ENCODE assay signal across 8 cellular contexts in the genomic region with DNA sequence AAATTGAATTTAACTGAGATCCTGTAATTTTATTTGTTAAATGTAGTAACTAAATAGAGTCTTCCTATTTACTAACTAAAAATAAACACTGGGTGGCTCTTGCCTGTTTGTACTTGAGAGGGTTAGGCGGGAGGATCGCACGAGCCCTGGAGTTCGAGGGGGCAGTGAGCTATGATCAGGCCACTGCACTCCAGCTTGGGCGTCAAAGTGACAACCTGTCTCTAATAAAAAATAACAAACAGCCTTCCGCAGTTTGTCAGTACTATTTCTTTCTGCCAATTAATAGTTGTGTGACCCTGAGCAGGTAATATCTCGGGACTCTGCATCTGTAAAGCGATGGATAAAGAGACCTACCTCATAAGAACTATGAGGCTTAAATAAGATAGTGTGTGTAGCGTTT. TPM values are rescaled to one million over a fixed set of nuclear protein-coding genes. Genes with fewer than 3 reads are reported as not detected.
DNase-seq lines count a peak whose midpoint lies in the region; ATAC-seq, FAIRE-seq and TF ChIP-seq lines count a peak whose summit lies in the region.

No MANE protein-coding gene starts in this region.

- no peaks in the 10 kb centered on the region for H3K9me1 ChIP-seq in K562 (ENCODE audit: control insufficient read depth, insufficient read depth, low read length)

- CTCF ChIA-PET in A673 (lab: Charles Lee) = no interaction called here
- CTCF ChIA-PET in K562 (lab: Yijun Ruan, JAX; ENCODE audit: low intra/inter-chr PET ratio) = no interaction called here

- POLR2A ChIA-PET in A673 (lab: Charles Lee; ENCODE audit: low non-redundant PET) (no interaction called here), K562 (lab: Yijun Ruan, JAX) (interaction anchor here (0.7 to 2.0 kb wide), 3 partner anchors 42 to 608 kb away, joined by 3 to 7 read pairs (median 3); partner anchors contain the start of gene ARF4)

- H3K36me3 Mint-ChIP-seq in HFFc6 (ENCODE audit: low read depth) = peaks cover 37% of the 10 kb centered on the region

- H3K27ac ChIP-seq in A673 (ENCODE audit: low read depth, low read length, poor library complexity, severe bottlenecking) (peak overlapping the region; percentile 91), K562 (ENCODE audit: extremely low read depth, low read depth, low read length) (peak overlapping the region; percentile 99), lower lobe of right lung (peak overlapping the region; percentile 90), upper lobe of left lung (peak overlapping the region; percentile 86 to 95 (median 90))

- TF ChIP-seq CTCF in A673 (conservative IDR thresholded peaks at IDR 0.05; ENCODE audit: low read depth, low read length) = no peak
- no peak for TF ChIP-seq CTCF in HFFc6 (IDR thresholded peaks at IDR 0.05)
- TF ChIP-seq CTCF in K562 (IDR thresholded peaks at IDR 0.05 in 2 of 3, conservative IDR thresholded peaks at IDR 0.05 in 1 of 3; ENCODE audit: insufficient read depth in 2 of 3, low read depth in 1 of 3, low read length in 3 of 3) = no peak
- TF ChIP-seq CTCF in lower lobe of right lung (IDR thresholded peaks at IDR 0.05) = no peak
- no peak for TF ChIP-seq CTCF in upper lobe of left lung (IDR thresholded peaks at IDR 0.05)

- ATAC-seq in K562 (no peak), lower lobe of right lung (peak in 1 of 2 donors; percentile 14), upper lobe of left lung (ENCODE audit: low FRiP score in 2 of 2) (no peak)

- peak overlapping the region in 1 of 2 experiments; percentile 91; a peak in 1 of 4 replicates for H3K9ac ChIP-seq in K562 (ENCODE audit: insufficient read depth in 1 of 2, low read depth in 2 of 2, low read length in 2 of 2)

- H3K36me3 ChIP-seq in A673 (ENCODE audit: insufficient read depth, low read length, poor library complexity, severe bottlenecking) = no peaks in the 10 kb centered on the region
- peaks cover 11% of the 10 kb centered on the region for H3K36me3 ChIP-seq in K562 (ENCODE audit: control insufficient read depth, insufficient read depth, low read length)
- peaks cover 15% of the 10 kb centered on the region for H3K36me3 ChIP-seq in lower lobe of right lung
- peaks cover 0 to 12% (median 6%) of the 10 kb centered on the region in 4 donors for H3K36me3 ChIP-seq in upper lobe of left lung

- TF ChIP-seq POLR2A in K562 (conservative IDR thresholded peaks at IDR 0.05) = no peak
- no peak for TF ChIP-seq POLR2A in upper lobe of left lung (IDR thresholded peaks at IDR 0.05)

- peak overlapping the region; percentile 94 for H3K4me3 Mint-ChIP-seq in HFFc6

- peak overlapping the region; percentile 94 for H3K4me2 ChIP-seq in K562 (ENCODE audit: insufficient read depth, low read length)

- H3K27me3 ChIP-seq in A673 (replicated peaks; ENCODE audit: insufficient read depth, low read depth, low read length, poor library complexity) (no peaks in the 10 kb centered on the region), K562 (ENCODE audit: control insufficient read depth in 2 of 2, insufficient read depth in 2 of 2, low read length in 2 of 2) (no peaks in the 10 kb centered on the region), lower lobe of right lung (ENCODE audit: low read depth) (no peaks in the 10 kb centered on the region), upper lobe of left lung (no peaks in the 10 kb centered on the region)

- peaks cover 36% of the 10 kb centered on the region for H3K4me1 Mint-ChIP-seq in HFFc6 (ENCODE audit: low read depth)

- peak overlapping the region; percentile 98 for H3K27ac Mint-ChIP-seq in HFFc6

- intact Hi-C loops in A673 (cut with micrococcal nuclease; ENCODE audit: unreplicated experiment) = no loop called here
- intact Hi-C loops in K562 (cut with micrococcal nuclease) = no loop called here
- intact Hi-C loops in lower lobe of right lung (cut with DNase I) = no loop called here

- H3K4me3 ChIP-seq in A673 (ENCODE audit: low read depth, low read length, poor library complexity, severe bottlenecking) (peak overlapping the region; percentile 78), K562 (no peak overlapping the region), lower lobe of right lung (peak overlapping the region; percentile 90), upper lobe of left lung (peak overlapping the region; percentile 54 to 92 (median 72))

- TSS peak; percentile 98 for BruUV-seq in A673 (replicated peaks; lab: Mats Ljungman, UMichigan)
- BruUV-seq in K562 (replicated peaks; lab: Mats Ljungman, UMichigan) = TSS peak; percentile 92

- peaks cover 39% of the 10 kb centered on the region for H3K79me2 ChIP-seq in K562 (ENCODE audit: control insufficient read depth, insufficient read depth, low read length)

- no peaks in the 10 kb centered on the region for H3K9me3 Mint-ChIP-seq in HFFc6

- TF ChIP-seq EP300 in K562 (IDR thresholded peaks at IDR 0.05; ENCODE audit: low read length) = no peak
- TF ChIP-seq EP300 in upper lobe of left lung (IDR thresholded peaks at IDR 0.05) = no peak

- H4K20me1 ChIP-seq in K562 (replicated peaks; ENCODE audit: control insufficient read depth, insufficient read depth, low read length) = 0 out of 2 replicates have a peak, but pooled peaks cover 6% of the 10 kb centered on the region

- in situ Hi-C loops in K562 (cut with MboI) = no loop called here

- no peaks in the 10 kb centered on the region for H3K9me3 ChIP-seq in A673 (ENCODE audit: low read depth, low read length, poor library complexity, severe bottlenecking)
- peaks cover 6% of the 10 kb centered on the region for H3K9me3 ChIP-seq in K562 (replicated peaks; ENCODE audit: control insufficient read depth, insufficient read depth, low read depth, low read length)
- H3K9me3 ChIP-seq in lower lobe of right lung = no peaks in the 10 kb centered on the region
- H3K9me3 ChIP-seq in upper lobe of left lung = no peaks in the 10 kb centered on the region

- DNase-seq in A673 (ENCODE audit: low spot score) = no peak
- no peak for DNase-seq in HFFc6
- no peak for DNase-seq in K562 (ENCODE audit: extremely low read depth in 1 of 4, low spot score in 3 of 4)
- DNase-seq in lower lobe of right lung = no peak
- no peak for DNase-seq in upper lobe of left lung
- DNase-seq in T1000 (lab: John Stamatoyannopoulos, UW) = no peak
- DNase-seq in HT-29 (ENCODE audit: low spot score) = no peak
- no peak for DNase-seq in H4 (ENCODE audit: low spot score)

- FAIRE-seq in K562 (lab: Jason Lieb, UNC) = no peak

- TF ChIP-seq RAD21 in K562 (CRISPR knock-in tag; conservative IDR thresholded peaks at IDR 0.05 in 1 of 2, IDR thresholded peaks at IDR 0.05 in 1 of 2) = no peak

- H3K4me1 ChIP-seq in A673 (ENCODE audit: insufficient read depth, low read length, poor library complexity, severe bottlenecking) = peaks cover 3% of the 10 kb centered on the region
- H3K4me1 ChIP-seq in K562 (replicated peaks in 1 of 2; ENCODE audit: control insufficient read depth in 2 of 2, insufficient read depth in 2 of 2, low read length in 2 of 2) = peaks cover 10 to 26% of the 10 kb centered on the region in 2 experiments; a peak in 4 of 5 replicates
- peaks cover 36% of the 10 kb centered on the region for H3K4me1 ChIP-seq in lower lobe of right lung
- peaks cover 25 to 39% (median 32%) of the 10 kb centered on the region in 4 donors for H3K4me1 ChIP-seq in upper lobe of left lung

- H3K27me3 Mint-ChIP-seq in HFFc6 (ENCODE audit: insufficient read depth) = no peaks in the 10 kb centered on the region; the same call in 1 of the 2 replicates

- 95% methylated on average over 8 of the region's 9 CpGs for WGBS in K562 (ENCODE audit: insufficient coverage, low coverage, missing lambda C conversion rate)
- WGBS in upper lobe of left lung, 2 donors = 31 to 34% methylated on average over 9 of the region's 9 CpGs

- H2AFZ ChIP-seq in K562 (ENCODE audit: low read depth, low read length) = peak overlapping the region; percentile 100

RNA-seq across cellular contexts. Expression of gene PDE12, which starts 0.8 kb away (rescaled TPM):
- total RNA-seq in A673 (2021) = 12.2 and 15.3 TPM in 2 replicates
- total RNA-seq in HFFc6 (2021; fragmentation: NEBNext Ultra II Directional; extraction: Animal tissue kit (Norgen Biotek cat#: 25700)) = 10 to 100 TPM; 17.6 to 21.9 (median 20.8) TPM
- 14.4 and 19.3 TPM in 2 replicates for total RNA-seq in K562 (2011; cell fraction: chromatin; rRNA removed; ENCODE audit: low replicate concordance)
- total RNA-seq in K562 (2011; cell fraction: nucleolus; rRNA removed) = 14.3 and 16.8 TPM in 2 replicates
- 14.1 and 18.1 TPM in 2 replicates for total RNA-seq in K562 (2011; cell fraction: nucleoplasm; rRNA removed)
- total RNA-seq in K562 (2014; rRNA removed) = 11.0 and 15.7 TPM in 2 replicates
- total RNA-seq in K562 (2014; rRNA removed; fragmentation: Illumina TruSeq; extraction: Trizol) = 9.0 and 9.2 TPM in 2 replicates
- 9.3 and 10.4 TPM in 2 replicates for total RNA-seq in K562 (2015; rRNA removed; fragmentation: Illumina TruSeq; extraction: Trizol)
- total RNA-seq in K562 (2021) = 19.9 and 20.5 TPM in 2 replicates
- polyA plus RNA-seq in K562 (2011; rRNA removed) = 10.2 and 10.4 TPM in 2 replicates
- polyA plus RNA-seq in K562 (2011; cell fraction: cytosol; rRNA removed) = 9.9 and 17.4 TPM in 2 replicates
- polyA plus RNA-seq in K562 (2011; cell fraction: nucleus; rRNA removed) = 5.6 and 8.0 TPM in 2 replicates
- polyA plus RNA-seq in K562 (2012) = 9.1 and 9.3 TPM in 2 replicates
- polyA plus RNA-seq in K562 (2014; fragmentation: Illumina TruSeq; extraction: Trizol) = 7.8 and 9.3 TPM in 2 replicates
- 1 to 10 TPM; 2.1 to 8.0 TPM for polyA plus RNA-seq in K562 (2014; fragmentation: Nextera tagmentation; extraction: Ambion mirVana)
- 8.5 and 10.0 TPM in 2 replicates for polyA plus RNA-seq in K562 (2014; rRNA removed)
- polyA minus RNA-seq in K562 (2011; rRNA and poly(A)+ RNA removed) = 20.0 and 22.5 TPM in 2 replicates
- 20.6 and 21.3 TPM in 2 replicates for polyA minus RNA-seq in K562 (2011; cell fraction: cytosol; rRNA and poly(A)+ RNA removed)
- polyA minus RNA-seq in K562 (2011; cell fraction: nucleus; rRNA and poly(A)+ RNA removed) = 10.1 and 15.4 TPM in 2 replicates
- total RNA-seq in lower lobe of right lung = 17.5 TPM
- total RNA-seq in upper lobe of left lung = 10 to 100 TPM in 5 of 6 donors, 1 to 10 TPM in 1; 9.0 to 32.2 (median 17.0) TPM
- 15.3 and 16.6 TPM in 2 replicates for total RNA-seq in HT-29 (2014; rRNA removed; shearing (Covaris generic))
- 6.2 and 7.6 TPM in 2 replicates for total RNA-seq in H4 (2014; rRNA removed; shearing (Covaris generic))

RNA-seq across cellular contexts. Expression of gene DNAH12, which starts 11.2 kb away (rescaled TPM):
- total RNA-seq in A673 (2021) (not detected in 2 replicates), K562 (2014; rRNA removed) (not detected in 2 replicates), K562 (2014; rRNA removed; fragmentation: Illumina TruSeq; extraction: Trizol) (0.03 and 0.04 TPM in 2 replicates), K562 (2015; rRNA removed; fragmentation: Illumina TruSeq; extraction: Trizol) (0.04 TPM in 1 of 2 replicates, not detected in the other), K562 (2021) (not detected in 2 replicates), lower lobe of right lung (11.2 TPM), upper lobe of left lung (10 to 100 TPM in 3 of 6 donors, 1 to 10 TPM in 2, under 1 TPM in 1; 0.94 to 53.3 (median 9.4) TPM)
- under 1 TPM in 5 of 6 experiments, not detected in 1; 0.05 to 0.07 (median 0.05) TPM for total RNA-seq in HFFc6 (2021; fragmentation: NEBNext Ultra II Directional; extraction: Animal tissue kit (Norgen Biotek cat#: 25700))
- total RNA-seq in K562 (2011; cell fraction: chromatin; rRNA removed; ENCODE audit: low replicate concordance) = 0.07 and 0.37 TPM in 2 replicates
- total RNA-seq in K562 (2011; cell fraction: nucleolus; rRNA removed) = 0.17 TPM in 1 of 2 replicates, not detected in the other
- total RNA-seq in K562 (2011; cell fraction: nucleoplasm; rRNA removed) = 0.07 and 0.08 TPM in 2 replicates
- polyA plus RNA-seq in K562 (2011; rRNA removed) (0.01 and 0.03 TPM in 2 replicates), K562 (2014; fragmentation: Illumina TruSeq; extraction: Trizol) (0.01 TPM in 1 of 2 replicates, not detected in the other), K562 (2014; fragmentation: Nextera tagmentation; extraction: Ambion mirVana) (not detected), K562 (2014; rRNA removed) (0.01 TPM in 1 of 2 replicates, not detected in the other)
- polyA plus RNA-seq in K562 (2011; cell fraction: cytosol; rRNA removed) = under 0.01 TPM in 1 of 2 replicates, not detected in the other
- polyA plus RNA-seq in K562 (2011; cell fraction: nucleus; rRNA removed) = 0.01 TPM in 1 of 2 replicates, not detected in the other
- 0.07 and 0.36 TPM in 2 replicates for polyA plus RNA-seq in K562 (2012)
- polyA minus RNA-seq in K562 (2011; rRNA and poly(A)+ RNA removed) = 0.06 and 0.11 TPM in 2 replicates
- polyA minus RNA-seq in K562 (2011; cell fraction: cytosol; rRNA and poly(A)+ RNA removed) = not detected in 2 replicates
- polyA minus RNA-seq in K562 (2011; cell fraction: nucleus; rRNA and poly(A)+ RNA removed) = under 0.01 and 0.13 TPM in 2 replicates
- total RNA-seq in HT-29 (2014; rRNA removed; shearing (Covaris generic)) = 0.05 TPM in 1 of 2 replicates, not detected in the other
- 0.06 TPM in 1 of 2 replicates, not detected in the other for total RNA-seq in H4 (2014; rRNA removed; shearing (Covaris generic))

RNA-seq across cellular contexts. Expression of gene ARF4, which starts 41.8 kb away (rescaled TPM):
- total RNA-seq in A673 (2021) (70.8 and 82.2 TPM in 2 replicates), K562 (2014; rRNA removed) (41.1 and 59.1 TPM in 2 replicates), K562 (2014; rRNA removed; fragmentation: Illumina TruSeq; extraction: Trizol) (83.8 and 93.5 TPM in 2 replicates), K562 (2015; rRNA removed; fragmentation: Illumina TruSeq; extraction: Trizol) (72.2 and 72.4 TPM in 2 replicates), K562 (2021) (65.1 and 70.4 TPM in 2 replicates), lower lobe of right lung (113 TPM), upper lobe of left lung (100 to 1,000 TPM in 4 of 6 donors, 10 to 100 TPM in 2; 39.8 to 153 (median 124) TPM)
- 100 to 1,000 TPM; 446 to 567 (median 535) TPM for total RNA-seq in HFFc6 (2021; fragmentation: NEBNext Ultra II Directional; extraction: Animal tissue kit (Norgen Biotek cat#: 25700))
- total RNA-seq in K562 (2011; cell fraction: chromatin; rRNA removed; ENCODE audit: low replicate concordance) = 45.0 and 68.9 TPM in 2 replicates
- 61.5 and 90.7 TPM in 2 replicates for total RNA-seq in K562 (2011; cell fraction: nucleolus; rRNA removed)
- 64.5 and 107 TPM in 2 replicates for total RNA-seq in K562 (2011; cell fraction: nucleoplasm; rRNA removed)
- polyA plus RNA-seq in K562 (2011; rRNA removed) (151 and 172 TPM in 2 replicates), K562 (2014; fragmentation: Illumina TruSeq; extraction: Trizol) (114 and 142 TPM in 2 replicates), K562 (2014; fragmentation: Nextera tagmentation; extraction: Ambion mirVana) (100 to 1,000 TPM; 226 to 273 TPM), K562 (2014; rRNA removed) (82.0 and 95.2 TPM in 2 replicates)
- 115 and 117 TPM in 2 replicates for polyA plus RNA-seq in K562 (2011; cell fraction: cytosol; rRNA removed)
- polyA plus RNA-seq in K562 (2011; cell fraction: nucleus; rRNA removed) = 84.7 TPM in 2 replicates
- 87.8 and 109 TPM in 2 replicates for polyA plus RNA-seq in K562 (2012)
- polyA minus RNA-seq in K562 (2011; rRNA and poly(A)+ RNA removed) = 98.6 and 98.8 TPM in 2 replicates
- polyA minus RNA-seq in K562 (2011; cell fraction: cytosol; rRNA and poly(A)+ RNA removed) = 39.0 and 55.6 TPM in 2 replicates
- polyA minus RNA-seq in K562 (2011; cell fraction: nucleus; rRNA and poly(A)+ RNA removed) = 47.4 and 61.6 TPM in 2 replicates
- 64.8 and 69.6 TPM in 2 replicates for total RNA-seq in HT-29 (2014; rRNA removed; shearing (Covaris generic))
- 209 and 245 TPM in 2 replicates for total RNA-seq in H4 (2014; rRNA removed; shearing (Covaris generic))
